In the genomic region with DNA sequence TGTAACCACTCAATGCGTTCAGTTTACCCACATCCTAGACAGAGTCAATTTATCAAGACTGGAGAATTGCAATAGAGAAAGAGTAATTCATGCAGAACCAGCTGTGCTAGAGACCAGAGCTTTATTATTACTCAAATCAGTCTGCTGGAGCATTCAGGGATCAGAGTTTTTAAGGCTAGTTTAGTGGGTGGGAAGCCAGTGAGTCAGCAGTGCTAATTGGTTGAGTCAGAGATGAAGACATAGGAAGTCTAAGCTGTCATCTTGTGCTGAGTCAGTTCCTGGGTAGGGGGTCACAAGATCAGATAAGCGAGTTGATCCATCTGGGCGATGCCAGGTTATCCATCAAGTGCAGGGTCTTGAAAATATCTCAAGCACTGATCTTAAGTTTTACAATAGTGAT, we compare ENCODE assay signal across 17 cellular contexts.
A peak's percentile ranks its signal among the peaks of the same experiment; 100 is the strongest.
DNase-seq lines count a peak whose midpoint lies in the region; ATAC-seq and TF ChIP-seq lines count a peak whose summit lies in the region.
"Had no signal": no experiment of that assay in that cellular context is flagged by ENCODE, and none has a peak within 500 bp of the region (broad histone marks: within the 10 kb centered on the region; RNA-seq: fewer than 3 reads in every experiment).

No MANE protein-coding gene starts in this region.

- no peak overlapping the region for H2AK5ac ChIP-seq in trophoblast cell (ENCODE audit: low read length)

- peaks cover 74% of the 10 kb centered on the region for H3F3A ChIP-seq in SK-N-SH (replicated peaks; ENCODE audit: insufficient read depth)

- ATAC-seq in esophagus mucosa (no peak), HG02610 (IDR thresholded peaks at IDR 0.05; ENCODE audit: unreplicated experiment) (no peak)
- ATAC-seq: activated T-helper 17 cell treated with anti-CD3 and anti-CD28 coated beads, Interleukin-2, amount 50 U/mL, for 72 hours; natural killer cell treated with Interleukin-12 subunit alpha and Interleukin-12 subunit beta and Interleukin-15 and Interleukin-18, amount 100 ng/mL, for 72 hours had no signal

- no peaks in the 10 kb centered on the region for H3K79me1 ChIP-seq in trophoblast cell (ENCODE audit: low read length)

- peak; percentile 71 to 100 for TF ChIP-seq EP300 in SK-N-SH (IDR thresholded peaks at IDR 0.05; ENCODE audit: borderline replicate concordance in 1 of 2, low read depth in 1 of 2, low read length in 1 of 2)

- H4K12ac ChIP-seq in trophoblast cell (ENCODE audit: low read depth, low read length) = no peak overlapping the region

- H3K4me3 ChIP-seq in SK-N-SH (ENCODE audit: low read depth in 2 of 2, low read length in 1 of 2) = no peak overlapping the region
- H3K4me3 ChIP-seq in fibroblast of the aortic adventitia (ENCODE audit: low read depth, low read length) = no peak overlapping the region
- no peak overlapping the region for H3K4me3 ChIP-seq in trophoblast cell (ENCODE audit: low read depth, low read length)
- H3K4me3 ChIP-seq: esophagus squamous epithelium, SJCRH30, transverse colon had no signal

- H3K79me2 ChIP-seq in SK-N-SH (ENCODE audit: insufficient read depth) (no peaks in the 10 kb centered on the region), trophoblast cell (ENCODE audit: control insufficient read depth, insufficient read depth, low read length, poor library complexity) (no peaks in the 10 kb centered on the region)

- no peak overlapping the region for H3K18ac ChIP-seq in trophoblast cell (ENCODE audit: low read length)

- no peak overlapping the region for H2BK5ac ChIP-seq in trophoblast cell (ENCODE audit: low read depth, low read length, poor library complexity)

- POLR2A ChIA-PET in SK-N-SH (lab: Yijun Ruan, JAX) = no interaction called here

- TF ChIP-seq CTCF in SK-N-SH (IDR thresholded peaks at IDR 0.05) = no peak
- TF ChIP-seq CTCF in fibroblast of the aortic adventitia (IDR thresholded peaks at IDR 0.05; ENCODE audit: insufficient read depth, low read length) = no peak

- no peaks in the 10 kb centered on the region for H3K36me3 ChIP-seq in SK-N-SH (replicated peaks in 1 of 2; ENCODE audit: control insufficient read depth in 1 of 2, insufficient read depth in 2 of 2, low read length in 1 of 2)
- no peaks in the 10 kb centered on the region for H3K36me3 ChIP-seq in trophoblast cell (ENCODE audit: control insufficient read depth in 1 of 2, insufficient read depth in 2 of 2, low read length in 2 of 2)
- H3K36me3 ChIP-seq: esophagus squamous epithelium, SJCRH30, transverse colon had no signal

- no peak overlapping the region for H2BK120ac ChIP-seq in trophoblast cell (ENCODE audit: insufficient read depth, low read length, poor library complexity)

- no peak overlapping the region for H4K8ac ChIP-seq in trophoblast cell (ENCODE audit: low read depth, low read length)

- H3K9ac ChIP-seq in SK-N-SH (no peak overlapping the region), trophoblast cell (ENCODE audit: low read length) (no peak overlapping the region)

- H3K9me3 ChIP-seq in SK-N-SH = no peaks in the 10 kb centered on the region
- no peaks in the 10 kb centered on the region for H3K9me3 ChIP-seq in trophoblast cell (ENCODE audit: insufficient read depth, low read depth, low read length)
- H3K9me3 ChIP-seq: esophagus squamous epithelium, SJCRH30, transverse colon had no signal

- H2BK12ac ChIP-seq in trophoblast cell (ENCODE audit: low read length) = no peak overlapping the region

- CTCF ChIA-PET in SK-N-SH (lab: Yijun Ruan, JAX) = no interaction called here

- H3K27me3 ChIP-seq in SK-N-SH (ENCODE audit: insufficient read depth) = no peaks in the 10 kb centered on the region
- H3K27me3 ChIP-seq in trophoblast cell (ENCODE audit: insufficient read depth, low read length) = no peaks in the 10 kb centered on the region
- H3K27me3 ChIP-seq: esophagus squamous epithelium, transverse colon had no signal

- DNase-seq in AG08395 (ENCODE audit: low spot score) = peak; percentile 8
- DNase-seq in HS-5 (ENCODE audit: low read depth) = peak; percentile 69
- no peak for DNase-seq in SK-N-SH
- DNase-seq in fibroblast of the aortic adventitia (ENCODE audit: low read depth) = peak; percentile 79
- DNase-seq in trophoblast cell = no peak
- no peak for DNase-seq in epidermal melanocyte (ENCODE audit: insufficient read length, low spot score)
- DNase-seq: activated CD4-positive, alpha-beta T cell treated with anti-CD3 and anti-CD28 coated beads for 1 hour; central memory CD4-positive, alpha-beta T cell; DMS79 treated with DMSO at 0.1 percent for 48 hours; esophagus squamous epithelium; kidney; transverse colon had no signal

- peaks cover 0 to 30% of the 10 kb centered on the region in 2 experiments; a peak in 2 of 4 replicates for H3K4me1 ChIP-seq in SK-N-SH (ENCODE audit: control insufficient read depth in 1 of 2, insufficient read depth in 2 of 2, low read depth in 1 of 2, low read length in 1 of 2)
- H3K4me1 ChIP-seq in trophoblast cell (ENCODE audit: control insufficient read depth in 1 of 2, insufficient read depth in 2 of 2, low read length in 2 of 2) = peaks cover 0 to 2% of the 10 kb centered on the region in 2 experiments
- H3K4me1 ChIP-seq: esophagus squamous epithelium, SJCRH30, transverse colon had no signal

- H3K14ac ChIP-seq in trophoblast cell (ENCODE audit: low read length) = no peak overlapping the region

- no peak overlapping the region for H2AFZ ChIP-seq in SK-N-SH (ENCODE audit: low read depth)
- H2AFZ ChIP-seq in trophoblast cell (ENCODE audit: insufficient read depth, low read length, poor library complexity) = no peak overlapping the region

- no peaks in the 10 kb centered on the region for H4K20me1 ChIP-seq in SK-N-SH (ENCODE audit: insufficient read depth)

- 8% methylated on average over 3 of the region's 3 CpGs for WGBS in SK-N-SH (ENCODE audit: low lambda C conversion rate)
- WGBS in trophoblast cell (ENCODE audit: extremely low coverage, insufficient coverage, insufficient read length) = no CpG with 5 or more reads among the region's 3 CpGs

- no peak for TF ChIP-seq RAD21 in SK-N-SH (IDR thresholded peaks at IDR 0.05; ENCODE audit: low read length)

- H4K91ac ChIP-seq in trophoblast cell (ENCODE audit: low read depth, low read length) = no peak overlapping the region

- H3K9me2 ChIP-seq in SK-N-SH = no peaks in the 10 kb centered on the region

- H3K23ac ChIP-seq in trophoblast cell (ENCODE audit: low read length) = no peak overlapping the region

- H3K4ac ChIP-seq in trophoblast cell (ENCODE audit: low read depth, low read length) = no peak overlapping the region

- H3K4me2 ChIP-seq in SK-N-SH (no peak overlapping the region), trophoblast cell (ENCODE audit: low read length) (no peak overlapping the region)

- H3K27ac ChIP-seq in SK-N-SH (ENCODE audit: low read depth in 2 of 2, low read length in 1 of 2) (peak overlapping the region in 1 of 2 experiments; percentile 96; a peak in 3 of 4 replicates), trophoblast cell (ENCODE audit: low read depth, low read length) (no peak overlapping the region)
- H3K27ac ChIP-seq: esophagus squamous epithelium, SJCRH30, transverse colon had no signal

TF ChIP-seq in SK-N-SH, 30 proteins besides CTCF, POLR2A, EP300 and RAD21 (continues in another document):
- no peak; the same call in 1 of the 2 replicates for TF ChIP-seq SIN3A (IDR thresholded peaks at IDR 0.05; ENCODE audit: borderline replicate concordance, low read depth, low read length)
- no peak for TF ChIP-seq FOXJ3 (CRISPR knock-in tag; IDR thresholded peaks at IDR 0.05)
- peak; percentile 100 for TF ChIP-seq FOSL2 (IDR thresholded peaks at IDR 0.05; ENCODE audit: borderline replicate concordance, low read depth)
- no peak for TF ChIP-seq GABPA (IDR thresholded peaks at IDR 0.05; ENCODE audit: low read depth)
- peak; percentile 65 for TF ChIP-seq MAX (IDR thresholded peaks at IDR 0.05; ENCODE audit: low read depth)
- TF ChIP-seq ELF1 (IDR thresholded peaks at IDR 0.05) = peak; percentile 34; the same call in 1 of the 2 replicates
- peak; percentile 26; the same call in 1 of the 2 replicates for TF ChIP-seq TAF1 (IDR thresholded peaks at IDR 0.05; ENCODE audit: borderline replicate concordance, low read depth, low read length)
- no peak for TF ChIP-seq USF1 (IDR thresholded peaks at IDR 0.05; ENCODE audit: borderline replicate concordance, low read depth)
- no peak for TF ChIP-seq SMC3 (IDR thresholded peaks at IDR 0.05; ENCODE audit: low read depth, low read length)
- TF ChIP-seq EZH2phosphoT487 (IDR thresholded peaks at IDR 0.05; ENCODE audit: borderline replicate concordance, low read depth) = no peak
- TF ChIP-seq MXI1 (IDR thresholded peaks at IDR 0.05; ENCODE audit: low read depth, low read length) = no peak
- TF ChIP-seq CHD2 (IDR thresholded peaks at IDR 0.05; ENCODE audit: low read length, partially characterized antibody) = no peak
- peak; percentile 95 for TF ChIP-seq NFIC (IDR thresholded peaks at IDR 0.05; ENCODE audit: borderline replicate concordance)
- TF ChIP-seq FOXM1 (IDR thresholded peaks at IDR 0.05; ENCODE audit: low read depth) = peak; percentile 99
- peak; percentile 94 for TF ChIP-seq RXRA (IDR thresholded peaks at IDR 0.05; ENCODE audit: borderline replicate concordance, low read depth)
- TF ChIP-seq TEAD4 (IDR thresholded peaks at IDR 0.05; ENCODE audit: borderline replicate concordance, insufficient read depth) = peak; percentile 97

Comparison
In these comparisons a context has a peak if more than half of its experiments do, and no peak if none do; other contexts are left out.
1. DNase-seq: peak in AG08395 (single experiment), HS-5 (single experiment) and fibroblast of the aortic adventitia (single experiment); none in SK-N-SH (single experiment), trophoblast cell (0 of 2) and epidermal melanocyte (single experiment).